In genomic region chr17:50056961-50057330, GRCh38 we compare ENCODE assay signal across 8 cellular contexts. TPM values are rescaled to one million over a fixed set of nuclear protein-coding genes. Genes with fewer than 3 reads are reported as not detected.
DNase-seq lines count a peak whose midpoint lies in the region; ATAC-seq and TF ChIP-seq lines count a peak whose summit lies in the region.

No MANE protein-coding gene starts in this region.

- H3K36me3 ChIP-seq in BLaER1 treated with 17β-estradiol and CSF1 and Interleukin-3, amounts not matched to agents 10 nM and 100 nM, result no peaks in the 10 kb centered on the region

- no peaks in the 10 kb centered on the region for H3K9me3 ChIP-seq in BLaER1 treated with 17β-estradiol and CSF1 and Interleukin-3, amounts not matched to agents 10 nM and 100 nM (replicated peaks in 1 of 11)

- ATAC-seq in HG03175 (IDR thresholded peaks at IDR 0.05; ENCODE audit: unreplicated experiment) (no peak), GM21619 (IDR thresholded peaks at IDR 0.05; ENCODE audit: unreplicated experiment) (no peak)

- H4K20me1 ChIP-seq in BLaER1 treated with 17β-estradiol and CSF1 and Interleukin-3, amounts not matched to agents 10 nM and 100 nM, result peaks cover 0 to 28% (median 12%) of the 10 kb centered on the region in 11 experiments; a peak in 12 of 22 replicates

- peaks cover 51 to 69% (median 63%) of the 10 kb centered on the region in 11 experiments for H3K27me3 ChIP-seq in BLaER1 treated with 17β-estradiol and CSF1 and Interleukin-3, amounts not matched to agents 10 nM and 100 nM
- H3K27me3 ChIP-seq in dorsolateral prefrontal cortex, result no peaks in the 10 kb centered on the region

- intact Hi-C loops in dorsolateral prefrontal cortex (cut with DNase I), result no loop called here

- peak overlapping the region in 7 of 10 experiments; percentile 69 to 84 (median 79); a peak in 12 of 20 replicates for H3K4me3 ChIP-seq in BLaER1 treated with 17β-estradiol and CSF1 and Interleukin-3, amounts not matched to agents 10 nM and 100 nM
- H3K4me3 ChIP-seq in dorsolateral prefrontal cortex, result peak overlapping the region; percentile 58 to 89 (median 76)

- no peak overlapping the region for H3K27ac ChIP-seq in BLaER1 treated with 17β-estradiol and CSF1 and Interleukin-3, amounts not matched to agents 10 nM and 100 nM
- H3K27ac ChIP-seq in dorsolateral prefrontal cortex, result peak overlapping the region in 46 of 59 donors; percentile 12 to 93 (median 82)

- peaks cover 31 to 63% (median 46%) of the 10 kb centered on the region in 10 experiments for H3K4me1 ChIP-seq in BLaER1 treated with 17β-estradiol and CSF1 and Interleukin-3, amounts not matched to agents 10 nM and 100 nM

- no peak overlapping the region for H3K9ac ChIP-seq in BLaER1 treated with 17β-estradiol and CSF1 and Interleukin-3, amounts not matched to agents 10 nM and 100 nM

- peak; percentile 65 for DNase-seq in LHCN-M2 (ENCODE audit: low read depth)
- peak in 2 of 10 donors; percentile 21 to 23 for DNase-seq in dorsolateral prefrontal cortex
- peak; percentile 71 for DNase-seq in myocyte (ENCODE audit: low read depth)
- DNase-seq in GF-D8 (lab: John Stamatoyannopoulos, UW), result no peak
- DNase-seq in OCI-M2 (lab: John Stamatoyannopoulos, UW; ENCODE audit: unreplicated experiment), result no peak

- TF ChIP-seq CTCF in dorsolateral prefrontal cortex (IDR thresholded peaks at IDR 0.05 in 54 of 56, conservative IDR thresholded peaks at IDR 0.05 in 2 of 56; ENCODE audit: low read depth in 1 of 56, partially characterized antibody in 56 of 56), result no peak

- peak overlapping the region; percentile 94 to 100 (median 100) for H3K4me2 ChIP-seq in BLaER1 treated with 17β-estradiol and CSF1 and Interleukin-3, amounts not matched to agents 10 nM and 100 nM

RNA-seq across cellular contexts. Expression of gene ITGA3, which starts 1.0 kb away (rescaled TPM):
- total RNA-seq in LHCN-M2 (2014; rRNA removed), result 382 and 426 TPM in 2 replicates
- polyA plus RNA-seq in LHCN-M2 (2012), result 567 TPM
- total RNA-seq in dorsolateral prefrontal cortex, result 10 to 100 TPM; 12.7 to 53.3 (median 33.2) TPM
- total RNA-seq in myocyte, result 264 and 289 TPM in 2 replicates
- polyA plus RNA-seq in myocyte (2012), result 485 TPM

RNA-seq across cellular contexts. Expression of gene PDK2, which starts 38.2 kb away (rescaled TPM):
- total RNA-seq in LHCN-M2 (2014; rRNA removed) (22.3 and 22.5 TPM in 2 replicates), dorsolateral prefrontal cortex (100 to 1,000 TPM in 115 of 120 experiments, 10 to 100 TPM in 5; 87.1 to 176 (median 131) TPM), myocyte (54.4 and 61.1 TPM in 2 replicates)
- 29.7 TPM for polyA plus RNA-seq in LHCN-M2 (2012)
- polyA plus RNA-seq in myocyte (2012), result 117 TPM

Comparison
In these comparisons a context has a peak if more than half of its experiments do, and no peak if none do; other contexts are left out.
1. H3K27ac ChIP-seq: peak in dorsolateral prefrontal cortex (46 of 59); none in BLaER1 treated with 17β-estradiol and CSF1 and Interleukin-3, amounts not matched to agents 10 nM and 100 nM (0 of 11).
2. DNase-seq: peak in LHCN-M2 (single experiment) and myocyte (single experiment); none in GF-D8 (single experiment) and OCI-M2 (single experiment).